ENCODE assay signal across 8 cellular contexts in genomic region chr16:21555621-21556020, GRCh38. TPM values are rescaled to one million over a fixed set of nuclear protein-coding genes. Genes with fewer than 3 reads are reported as not detected.
DNase-seq lines count a peak whose midpoint lies in the region; ATAC-seq, FAIRE-seq and TF ChIP-seq lines count a peak whose summit lies in the region.
"Not testable (repeated sequence)": the region's sequence is repeated elsewhere in the genome, so short reads cannot be mapped to it uniquely, and the experiment has no call there.

No MANE protein-coding gene starts in this region.

- not testable (repeated sequence) for H3K9ac ChIP-seq in BLaER1; HCT116 (ENCODE audit: low read length); SU-DHL-6 (ENCODE audit: low read length); K562 (ENCODE audit: insufficient read depth in 1 of 2, low read depth in 2 of 2, low read length in 2 of 2); HepG2 (ENCODE audit: insufficient read depth, low read depth, low read length)

- CTCF ChIA-PET in HCT116 (lab: Charles Lee) (interaction anchor here (1.0 to 1.8 kb wide), 2 partner anchors 11 to 255 kb away, joined by 3 to 4 read pairs; no protein-coding TSS in a partner anchor), K562 (lab: Yijun Ruan, JAX; ENCODE audit: low intra/inter-chr PET ratio) (interaction anchor here (0.6 to 1.1 kb wide), 2 partner anchors 366 to 1470 kb away, joined by 4 read pairs; no protein-coding TSS in a partner anchor), HepG2 (lab: Yijun Ruan, JAX; ENCODE audit: low intra/inter-chr PET ratio, low total read pairs) (interaction anchor here (1.3 to 1.8 kb wide), 4 partner anchors 30 to 1394 kb away, joined by 3 to 15 read pairs (median 7); no protein-coding TSS in a partner anchor)

- intact Hi-C loops in HCT116 (cut with micrococcal nuclease): loop anchor here (2.0 to 10.0 kb wide), 3 partner anchors 255 to 769 kb away; no protein-coding TSS in a partner anchor
- intact Hi-C loops in activated T-helper 2 cell treated with anti-CD3 and anti-CD28 coated beads, Interferon-gamma antibody, Interleukin-2, Interleukin-4, amounts not matched to agents 10 μg/mL and 5 μg/mL and 100 μg/mL, durations not matched to agents 14 hours and 24 hours and 36 hours (cut with micrococcal nuclease): loop anchor here (5.0 kb wide), 1 partner anchor 368 kb away; no protein-coding TSS in a partner anchor
- intact Hi-C loops in K562 (cut with micrococcal nuclease): loop anchor here (10.0 kb wide), 1 partner anchor 401 kb away; the partner anchor contains the start of genes DNAH3 and LDAF1
- intact Hi-C loops in HepG2 (cut with micrococcal nuclease; ENCODE audit: unreplicated experiment): loop anchor here (10.0 kb wide), 2 partner anchors 271 to 401 kb away; partner anchors contain the start of genes DNAH3 and LDAF1
- intact Hi-C loops in posterior vena cava (cut with DNase I): not testable (repeated sequence)

- H3F3A ChIP-seq in SU-DHL-6 (ENCODE audit: insufficient read depth): not testable (repeated sequence)

- not testable (repeated sequence) for H3K9me3 ChIP-seq in BLaER1; HCT116 (ENCODE audit: control insufficient read depth in 1 of 2, insufficient read depth in 1 of 2, low read depth in 1 of 2, low read length in 2 of 2); SU-DHL-6 (ENCODE audit: insufficient read depth, low read length); K562 (replicated peaks; ENCODE audit: control insufficient read depth, insufficient read depth, low read depth, low read length); HepG2 (ENCODE audit: low read length)

- H3K4me3 Mint-ChIP-seq in activated T-helper 2 cell treated with anti-CD3 and anti-CD28 coated beads, Interferon-gamma antibody, Interleukin-2, Interleukin-4, amounts not matched to agents 10 μg/mL and 5 μg/mL and 100 μg/mL, durations not matched to agents 14 hours and 24 hours and 36 hours (ENCODE audit: low read depth); stimulated activated naive B cell treated with anti-CD40 and anti-IgM and Interleukin-4, amounts not matched to agents 10 μg/mL and 1 μg/mL and 100 μg/mL, for 72 hours: not testable (repeated sequence)

- H3K4me1 ChIP-seq in BLaER1 (peaks cover 37% of the 10 kb centered on the region), HCT116 (ENCODE audit: control insufficient read depth in 1 of 2, insufficient read depth in 2 of 2, low read length in 2 of 2) (peaks cover 0 to 17% of the 10 kb centered on the region in 2 experiments; a peak in 2 of 4 replicates), K562 (replicated peaks in 1 of 2; ENCODE audit: control insufficient read depth in 2 of 2, insufficient read depth in 2 of 2, low read length in 2 of 2) (peaks cover 0 to 23% of the 10 kb centered on the region in 2 experiments; a peak in 4 of 5 replicates), HepG2 (ENCODE audit: insufficient read depth, low read length) (peaks cover 31% of the 10 kb centered on the region)

- H3K36me3 Mint-ChIP-seq in activated T-helper 2 cell treated with anti-CD3 and anti-CD28 coated beads, Interferon-gamma antibody, Interleukin-2, Interleukin-4, amounts not matched to agents 10 μg/mL and 5 μg/mL and 100 μg/mL, durations not matched to agents 14 hours and 24 hours and 36 hours (ENCODE audit: low read depth); stimulated activated naive B cell treated with anti-CD40 and anti-IgM and Interleukin-4, amounts not matched to agents 10 μg/mL and 1 μg/mL and 100 μg/mL, for 72 hours: not testable (repeated sequence)

- WGBS in K562 (ENCODE audit: insufficient coverage, low coverage, missing lambda C conversion rate): 83% methylated on average over 15 of the region's 15 CpGs
- whole genome bisulfite sequencing in HepG2 (ENCODE audit: low lambda C conversion rate): 67% methylated on average over 15 of the region's 15 CpGs

- not testable (repeated sequence) for H3K27me3 Mint-ChIP-seq in activated T-helper 2 cell treated with anti-CD3 and anti-CD28 coated beads, Interferon-gamma antibody, Interleukin-2, Interleukin-4, amounts not matched to agents 10 μg/mL and 5 μg/mL and 100 μg/mL, durations not matched to agents 14 hours and 24 hours and 36 hours (ENCODE audit: low read depth); stimulated activated naive B cell treated with anti-CD40 and anti-IgM and Interleukin-4, amounts not matched to agents 10 μg/mL and 1 μg/mL and 100 μg/mL, for 72 hours

- POLR2A ChIA-PET in HCT116 (lab: Charles Lee); HepG2 (lab: Yijun Ruan, JAX): not testable (repeated sequence)
- POLR2A ChIA-PET in K562 (lab: Yijun Ruan, JAX): interaction anchor here (1.1 kb wide), 1 partner anchor 38 kb away, joined by 3 read pairs; no protein-coding TSS in a partner anchor

- peaks cover 12% of the 10 kb centered on the region for H3K4me1 Mint-ChIP-seq in activated T-helper 2 cell treated with anti-CD3 and anti-CD28 coated beads, Interferon-gamma antibody, Interleukin-2, Interleukin-4, amounts not matched to agents 10 μg/mL and 5 μg/mL and 100 μg/mL, durations not matched to agents 14 hours and 24 hours and 36 hours (ENCODE audit: low read depth)
- H3K4me1 Mint-ChIP-seq in stimulated activated naive B cell treated with anti-CD40 and anti-IgM and Interleukin-4, amounts not matched to agents 10 μg/mL and 1 μg/mL and 100 μg/mL, for 72 hours: peaks cover 13 to 37% of the 10 kb centered on the region in 2 donors

- BruUV-seq in HCT116 (replicated peaks; lab: Mats Ljungman, UMichigan); K562 (replicated peaks; lab: Mats Ljungman, UMichigan); HepG2 (replicated peaks; lab: Mats Ljungman, UMichigan): not testable (repeated sequence)

- H3K27ac Mint-ChIP-seq in activated T-helper 2 cell treated with anti-CD3 and anti-CD28 coated beads, Interferon-gamma antibody, Interleukin-2, Interleukin-4, amounts not matched to agents 10 μg/mL and 5 μg/mL and 100 μg/mL, durations not matched to agents 14 hours and 24 hours and 36 hours: peak overlapping the region; percentile 85
- peak overlapping the region; percentile 95 for H3K27ac Mint-ChIP-seq in stimulated activated naive B cell treated with anti-CD40 and anti-IgM and Interleukin-4, amounts not matched to agents 10 μg/mL and 1 μg/mL and 100 μg/mL, for 72 hours

- H3K9me2 ChIP-seq in HCT116 (ENCODE audit: insufficient read depth); SU-DHL-6 (replicated peaks; ENCODE audit: insufficient read depth, low read length): not testable (repeated sequence)

- not testable (repeated sequence) for H4K20me1 ChIP-seq in BLaER1; HCT116 (ENCODE audit: insufficient read depth); SU-DHL-6 (ENCODE audit: low read depth, low read length); K562 (replicated peaks; ENCODE audit: control insufficient read depth, insufficient read depth, low read length); HepG2 (ENCODE audit: insufficient read depth, low read length)

- H3K9me3 Mint-ChIP-seq in activated T-helper 2 cell treated with anti-CD3 and anti-CD28 coated beads, Interferon-gamma antibody, Interleukin-2, Interleukin-4, amounts not matched to agents 10 μg/mL and 5 μg/mL and 100 μg/mL, durations not matched to agents 14 hours and 24 hours and 36 hours; stimulated activated naive B cell treated with anti-CD40 and anti-IgM and Interleukin-4, amounts not matched to agents 10 μg/mL and 1 μg/mL and 100 μg/mL, for 72 hours: not testable (repeated sequence)

- not testable (repeated sequence) for FAIRE-seq in K562 (lab: Jason Lieb, UNC); HepG2 (lab: Jason Lieb, UNC)

- DNase-seq in HCT116 (ENCODE audit: low read depth, low spot score); activated T-helper 2 cell treated with anti-CD3 and anti-CD28 coated beads, Interferon-gamma antibody, Interleukin-2, Interleukin-4, amounts not matched to agents 10 μg/mL and 5 μg/mL and 100 μg/mL, durations not matched to agents 14 hours and 24 hours and 36 hours (ENCODE audit: low spot score); K562 (ENCODE audit: extremely low read depth in 1 of 4, low spot score in 3 of 4); HepG2 (ENCODE audit: low spot score); stimulated activated naive B cell treated with anti-CD40 and anti-IgM and Interleukin-4, amounts not matched to agents 10 μg/mL and 1 μg/mL and 100 μg/mL, for 72 hours: not testable (repeated sequence)
- peak; percentile 81 for DNase-seq in posterior vena cava (ENCODE audit: low spot score)

- TF ChIP-seq RAD21 in HCT116 (IDR thresholded peaks at IDR 0.05; ENCODE audit: low read depth); K562 (CRISPR knock-in tag; conservative IDR thresholded peaks at IDR 0.05 in 1 of 2, IDR thresholded peaks at IDR 0.05 in 1 of 2); HepG2 (CRISPR knock-in tag; IDR thresholded peaks at IDR 0.05): not testable (repeated sequence)

- not testable (repeated sequence) for ATAC-seq in HCT116; K562; stimulated activated naive B cell treated with anti-CD40 and anti-IgM and Interleukin-4, amounts not matched to agents 10 μg/mL and 1 μg/mL and 100 μg/mL, for 72 hours (replicated peaks)
- peak; percentile 5 for ATAC-seq in HepG2

- in situ Hi-C loops in K562 (cut with MboI): loop anchor here (5.0 to 25.0 kb wide), 2 partner anchors 243 to 398 kb away; partner anchors contain the start of gene LDAF1
- in situ Hi-C loops in HepG2 (cut with HindIII; ENCODE audit: extremely low pct_ligation_motif_present, low pct_unique_long_range_greater_than_20kb): loop anchor here (5.0 to 25.0 kb wide), 3 partner anchors 243 to 782 kb away; partner anchors contain the start of gene LDAF1

- H3K9me1 ChIP-seq in K562 (ENCODE audit: control insufficient read depth, insufficient read depth, low read length): not testable (repeated sequence)

- H3K79me2 ChIP-seq in HCT116 (ENCODE audit: insufficient read depth, low read length); SU-DHL-6 (ENCODE audit: insufficient read depth, low read length); K562 (ENCODE audit: control insufficient read depth, insufficient read depth, low read length); HepG2 (ENCODE audit: insufficient read depth, low read length): not testable (repeated sequence)

- peak overlapping the region; percentile 87 for H3K4me2 ChIP-seq in BLaER1
- 0 out of 2 replicates have a peak overlapping the region, but pooled peaks have one; percentile 73 for H3K4me2 ChIP-seq in HCT116 (ENCODE audit: low read length)
- not testable (repeated sequence) for H3K4me2 ChIP-seq in SU-DHL-6 (ENCODE audit: low read depth, low read length, poor library complexity, severe bottlenecking); K562 (ENCODE audit: insufficient read depth, low read length)
- peak overlapping the region; percentile 76; the same call in 1 of the 2 replicates for H3K4me2 ChIP-seq in HepG2 (ENCODE audit: low read depth, low read length)

- H3K4me3 ChIP-seq in BLaER1; HCT116 (replicated peaks in 1 of 2; ENCODE audit: low read depth in 1 of 2, low read length in 2 of 2); SU-DHL-6 (ENCODE audit: insufficient read depth, low read length, poor library complexity, severe bottlenecking); K562: not testable (repeated sequence)
- H3K4me3 ChIP-seq in HepG2 (replicated peaks in 1 of 3; ENCODE audit: insufficient read depth in 1 of 3, low read depth in 2 of 3, low read length in 3 of 3): 0 out of 6 replicates have a peak overlapping the region, but pooled peaks of 1 of the 3 experiments have one; percentile 55

- RAD21 ChIA-PET in HCT116 (lab: Charles Lee; ENCODE audit: low non-redundant PET in 1 of 2, low total read pairs in 2 of 2, uncharacterized antibody in 2 of 2, unreplicated experiment in 2 of 2): not testable (repeated sequence)

- TF ChIP-seq CTCF in HCT116 (IDR thresholded peaks at IDR 0.05 in 2 of 3, conservative IDR thresholded peaks at IDR 0.05 in 1 of 3; ENCODE audit: borderline replicate concordance in 1 of 3, insufficient read depth in 1 of 3, low read depth in 2 of 3, low read length in 2 of 3); SU-DHL-6 (IDR thresholded peaks at IDR 0.05; ENCODE audit: insufficient read depth, low read length, poor library complexity, severe bottlenecking); K562 (IDR thresholded peaks at IDR 0.05 in 2 of 3, conservative IDR thresholded peaks at IDR 0.05 in 1 of 3; ENCODE audit: insufficient read depth in 2 of 3, low read depth in 1 of 3, low read length in 3 of 3); HepG2 (CRISPR knock-in tag; IDR thresholded peaks at IDR 0.05): not testable (repeated sequence)

- not testable (repeated sequence) for H3K36me3 ChIP-seq in BLaER1; HCT116 (ENCODE audit: control insufficient read depth in 1 of 2, insufficient read depth in 2 of 2, low read length in 2 of 2); SU-DHL-6 (ENCODE audit: low read length); K562 (ENCODE audit: control insufficient read depth, insufficient read depth, low read length); HepG2 (replicated peaks in 1 of 2; ENCODE audit: control insufficient read depth in 1 of 2, insufficient read depth in 2 of 2, low read length in 2 of 2)

- TF ChIP-seq EP300 in K562 (IDR thresholded peaks at IDR 0.05; ENCODE audit: low read length); HepG2 (IDR thresholded peaks at IDR 0.05; ENCODE audit: low read depth in 2 of 2, low read length in 2 of 2); HepG2 (CRISPR knock-in tag; IDR thresholded peaks at IDR 0.05; ENCODE audit: borderline replicate concordance): not testable (repeated sequence)

- H3K27ac ChIP-seq in BLaER1: peak overlapping the region; percentile 83; the same call in 1 of the 2 replicates
- not testable (repeated sequence) for H3K27ac ChIP-seq in HCT116 (ENCODE audit: low read depth, low read length); SU-DHL-6 (ENCODE audit: low read depth, low read length); K562 (ENCODE audit: extremely low read depth, low read depth, low read length); HepG2 (ENCODE audit: extremely low read length, insufficient read depth, low read length)

- TF ChIP-seq POLR2A in HCT116 (IDR thresholded peaks at IDR 0.05; ENCODE audit: borderline replicate concordance, extremely low read depth, insufficient read depth, insufficient read length); K562 (conservative IDR thresholded peaks at IDR 0.05); HepG2 (IDR thresholded peaks at IDR 0.05; ENCODE audit: insufficient read depth in 1 of 2, low read depth in 2 of 2, low read length in 2 of 2): not testable (repeated sequence)

- peak overlapping the region; percentile 93 for H2AFZ ChIP-seq in HCT116 (ENCODE audit: low read depth, low read length, poor library complexity, severe bottlenecking)
- H2AFZ ChIP-seq in SU-DHL-6 (ENCODE audit: low read depth, low read length, severe bottlenecking): peak overlapping the region; percentile 98
- peak overlapping the region; percentile 96 for H2AFZ ChIP-seq in K562 (ENCODE audit: low read depth, low read length)
- H2AFZ ChIP-seq in HepG2 (ENCODE audit: low read length): not testable (repeated sequence)

- H3K27me3 ChIP-seq in BLaER1; HCT116 (ENCODE audit: insufficient read depth, low read length); SU-DHL-6 (ENCODE audit: low read length): not testable (repeated sequence)
- peaks cover 3 to 14% of the 10 kb centered on the region in 2 experiments; a peak in 1 of 5 replicates for H3K27me3 ChIP-seq in K562 (ENCODE audit: control insufficient read depth in 2 of 2, insufficient read depth in 2 of 2, low read length in 2 of 2)
- peaks cover 16 to 61% of the 10 kb centered on the region in 2 experiments; a peak in 4 of 5 replicates for H3K27me3 ChIP-seq in HepG2 (ENCODE audit: control insufficient read depth in 1 of 2, insufficient read depth in 2 of 2, low read length in 2 of 2)

RNA-seq across cellular contexts. Expression of gene METTL9, which starts 43.8 kb away (rescaled TPM):
- total RNA-seq in HCT116 (2021; ENCODE audit: unreplicated experiment): 41.4 TPM
- polyA plus RNA-seq in HCT116 (2012): 12.2 and 16.5 TPM in 2 replicates
- 73.9 and 75.8 TPM in 2 replicates for total RNA-seq in activated T-helper 2 cell treated with anti-CD3 and anti-CD28 coated beads, Interferon-gamma antibody, Interleukin-2, Interleukin-4, amounts not matched to agents 10 μg/mL and 5 μg/mL and 100 μg/mL, durations not matched to agents 14 hours and 24 hours and 36 hours
- 42.0 and 73.0 TPM in 2 replicates for total RNA-seq in K562 (2011; cell fraction: chromatin; rRNA removed; ENCODE audit: low replicate concordance)
- total RNA-seq in K562 (2011; cell fraction: nucleolus; rRNA removed): 27.7 and 29.2 TPM in 2 replicates
- total RNA-seq in K562 (2011; cell fraction: nucleoplasm; rRNA removed): 44.9 and 62.3 TPM in 2 replicates
- 69.1 and 74.8 TPM in 2 replicates for total RNA-seq in K562 (2014; rRNA removed)
- 81.2 and 105 TPM in 2 replicates for total RNA-seq in K562 (2014; rRNA removed; fragmentation: Illumina TruSeq; extraction: Trizol)
- 80.9 and 82.2 TPM in 2 replicates for total RNA-seq in K562 (2015; rRNA removed; fragmentation: Illumina TruSeq; extraction: Trizol)
- total RNA-seq in K562 (2021): 65.8 and 66.1 TPM in 2 replicates
- 85.0 and 107 TPM in 2 replicates for polyA plus RNA-seq in K562 (2011; rRNA removed)
- 27.8 and 39.5 TPM in 2 replicates for polyA plus RNA-seq in K562 (2011; cell fraction: cytosol; rRNA removed)
- 9.7 and 27.7 TPM in 2 replicates for polyA plus RNA-seq in K562 (2011; cell fraction: nucleus; rRNA removed)
- polyA plus RNA-seq in K562 (2012): 58.8 and 97.2 TPM in 2 replicates
- polyA plus RNA-seq in K562 (2014; fragmentation: Illumina TruSeq; extraction: Trizol): 67.6 and 79.1 TPM in 2 replicates
- 10 to 100 TPM; 12.2 to 16.3 TPM for polyA plus RNA-seq in K562 (2014; fragmentation: Nextera tagmentation; extraction: Ambion mirVana)
- 70.8 and 86.0 TPM in 2 replicates for polyA plus RNA-seq in K562 (2014; rRNA removed)
- 39.8 and 63.4 TPM in 2 replicates for polyA minus RNA-seq in K562 (2011; rRNA and poly(A)+ RNA removed)
- polyA minus RNA-seq in K562 (2011; cell fraction: cytosol; rRNA and poly(A)+ RNA removed): 24.4 and 27.4 TPM in 2 replicates
- 16.8 and 24.0 TPM in 2 replicates for polyA minus RNA-seq in K562 (2011; cell fraction: nucleus; rRNA and poly(A)+ RNA removed)
- 175 and 204 TPM in 2 replicates for total RNA-seq in HepG2 (2016; rRNA removed; fragmentation: Illumina TruSeq; extraction: Trizol)
- total RNA-seq in HepG2 (2016; cell fraction: cytosol; rRNA removed; fragmentation: Illumina TruSeq; extraction: Trizol; ENCODE audit: low read depth): 260 and 296 TPM in 2 replicates
- total RNA-seq in HepG2 (2016; cell fraction: insoluble cytoplasmic fraction; rRNA removed; fragmentation: Illumina TruSeq; extraction: Trizol): 189 and 192 TPM in 2 replicates
- total RNA-seq in HepG2 (2016; cell fraction: membrane; rRNA removed; fragmentation: Illumina TruSeq; extraction: Trizol): 531 and 570 TPM in 2 replicates
- total RNA-seq in HepG2 (2016; cell fraction: nucleus; rRNA removed; fragmentation: Illumina TruSeq; extraction: Trizol): 102 and 120 TPM in 2 replicates
- 96.9 and 123 TPM in 2 replicates for polyA plus RNA-seq in HepG2 (2011; rRNA removed)
- 57.9 and 89.7 TPM in 2 replicates for polyA plus RNA-seq in HepG2 (2011; cell fraction: cytosol; rRNA removed)
- polyA plus RNA-seq in HepG2 (2011; cell fraction: nucleus; rRNA removed): 22.0 and 27.5 TPM in 2 replicates
- 128 and 134 TPM in 2 replicates for polyA plus RNA-seq in HepG2 (2012)
- polyA plus RNA-seq in HepG2 (2016; cell fraction: cytosol; fragmentation: Illumina TruSeq; extraction: Trizol; ENCODE audit: low read depth): 385 and 459 TPM in 2 replicates
- 218 and 221 TPM in 2 replicates for polyA plus RNA-seq in HepG2 (2016; cell fraction: insoluble cytoplasmic fraction; fragmentation: Illumina TruSeq; extraction: Trizol; ENCODE audit: low read depth)
- polyA plus RNA-seq in HepG2 (2016; cell fraction: membrane; fragmentation: Illumina TruSeq; extraction: Trizol; ENCODE audit: low read depth): 534 and 554 TPM in 2 replicates
- polyA plus RNA-seq in HepG2 (2016; cell fraction: nucleus; fragmentation: Illumina TruSeq; extraction: Trizol; ENCODE audit: insufficient read depth, low read depth): 143 and 144 TPM in 2 replicates
- 23.0 and 41.2 TPM in 2 replicates for polyA minus RNA-seq in HepG2 (2011; rRNA and poly(A)+ RNA removed; ENCODE audit: low replicate concordance)
- 66.7 and 68.9 TPM in 2 replicates for polyA minus RNA-seq in HepG2 (2011; cell fraction: cytosol; rRNA and poly(A)+ RNA removed)
- 50.9 and 56.4 TPM in 2 replicates for polyA minus RNA-seq in HepG2 (2011; cell fraction: nucleus; rRNA and poly(A)+ RNA removed)
- total RNA-seq in posterior vena cava: 10 to 100 TPM; 59.6 to 62.0 TPM
